In the genomic region with DNA sequence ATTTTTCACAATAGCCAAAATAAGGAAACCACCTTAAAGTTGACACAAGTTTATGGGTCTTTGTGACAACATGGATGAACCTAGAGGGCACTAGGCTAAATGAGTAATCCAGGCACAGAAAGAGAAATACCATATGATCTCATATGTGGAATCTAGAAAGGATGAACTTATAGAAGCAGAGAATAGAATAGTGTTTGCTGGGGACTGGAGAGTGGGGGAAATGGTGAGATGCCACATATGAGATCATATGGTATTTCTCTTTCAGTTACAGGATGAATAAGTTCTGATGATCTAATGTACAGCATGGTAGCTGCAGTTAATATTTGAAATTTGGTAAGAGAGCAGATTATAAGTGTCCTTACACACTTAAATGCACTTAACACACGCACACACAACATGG, we compare ENCODE assay signal across 33 cellular contexts. TPM values are rescaled to one million over a fixed set of nuclear protein-coding genes. Genes with fewer than 3 reads are reported as not detected.
"Had no signal": no experiment of that assay in that cellular context is flagged by ENCODE, and none has a peak within 500 bp of the region (broad histone marks: within the 10 kb centered on the region; RNA-seq: fewer than 3 reads in every experiment).

No MANE protein-coding gene starts in this region.

- H3K27ac ChIP-seq: adrenal gland, body of pancreas, esophagus muscularis mucosa, foreskin keratinocyte, gastrocnemius medialis, heart left ventricle had no signal

- H3K4me1 Mint-ChIP-seq: activated naive CD8-positive, alpha-beta T cell treated with anti-CD3 and anti-CD28 coated beads, Interleukin-2, amount 50 U/mL, for 24 hours had no signal

- H3K36me3 ChIP-seq: adrenal gland, esophagus muscularis mucosa, gastrocnemius medialis, heart left ventricle had no signal

- H3K4me3 ChIP-seq: adrenal gland, body of pancreas, esophagus muscularis mucosa, gastrocnemius medialis, heart left ventricle had no signal

- H3K27me3 ChIP-seq: adrenal gland, body of pancreas, esophagus muscularis mucosa, foreskin keratinocyte, gastrocnemius medialis, heart left ventricle had no signal

- FAIRE-seq: colon had no signal

- H3K9me3 Mint-ChIP-seq: activated naive CD8-positive, alpha-beta T cell treated with anti-CD3 and anti-CD28 coated beads for 36 hours; activated naive CD8-positive, alpha-beta T cell treated with anti-CD3 and anti-CD28 coated beads, Interleukin-2, amount 50 U/mL, for 24 hours; activated T-cell treated with anti-CD3 and anti-CD28 coated beads, Interleukin-2, amount 50 U/mL, for 24 hours; effector memory CD8-positive, alpha-beta T cell had no signal

- H3K27ac Mint-ChIP-seq: activated naive CD8-positive, alpha-beta T cell treated with anti-CD3 and anti-CD28 coated beads for 36 hours; activated naive CD8-positive, alpha-beta T cell treated with anti-CD3 and anti-CD28 coated beads, Interleukin-2, amount 50 U/mL, for 24 hours; activated T-cell treated with anti-CD3 and anti-CD28 coated beads, Interleukin-2, amount 50 U/mL, for 24 hours; activated T-helper 1 cell treated with anti-CD3 and anti-CD28 coated beads, Interleukin-12 subunit alpha, Interleukin-12 subunit beta, Interleukin-2, Interleukin-4 antibody, amounts not matched to agents 30 ng/mL and 10 ng/mL and 1 ng/mL, durations not matched to agents 14 hours and 24 hours and 36 hours; effector memory CD8-positive, alpha-beta T cell had no signal

- DNase-seq: activated CD4-positive, alpha-beta T cell treated with anti-CD3 and anti-CD28 coated beads for 4 hours; activated CD4-positive, alpha-beta T cell treated with anti-CD3 and anti-CD28 coated beads, Interleukin-2, amount 50 U/mL, for 1 hour; activated CD4-positive, alpha-beta T cell treated with anti-CD3 and anti-CD28 coated beads, Interleukin-2, amount 50 U/mL, for 48 hours; activated CD4-positive, CD25-positive, alpha-beta regulatory T cell; activated CD4-positive, CD25-positive, alpha-beta regulatory T cell treated with anti-CD3 and anti-CD28 coated beads, Interleukin-2, amount 50 U/mL, for 72 hours; activated CD8-positive, alpha-beta memory T cell treated with anti-CD3 and anti-CD28 coated beads, Interleukin-2, amount 50 U/mL, for 48 hours; activated gamma-delta T cell; activated naive CD4-positive, alpha-beta T cell; activated naive CD4-positive, alpha-beta T cell treated with anti-CD3 and anti-CD28 coated beads, Interleukin-2, amount 50 U/mL, for 16 hours; activated naive CD8-positive, alpha-beta T cell treated with anti-CD3 and anti-CD28 coated beads for 36 hours; activated naive CD8-positive, alpha-beta T cell treated with anti-CD3 and anti-CD28 coated beads, Interleukin-2, amount 50 U/mL, for 24 hours; activated T-cell treated with anti-CD3 and anti-CD28 coated beads for 4 hours; activated T-cell treated with anti-CD3 and anti-CD28 coated beads, Interleukin-2, amount 50 U/mL, for 24 hours; adrenal gland; amygdala; aorta; body of pancreas; caudate nucleus; cortex of kidney; dermis blood vessel endothelial cell; effector CD4-positive, alpha-beta T cell; effector memory CD8-positive, alpha-beta T cell; erythroblast; foreskin keratinocyte; gastrocnemius medialis; glutamatergic neuron; heart left ventricle; T-helper 2 cell had no signal

- H3K27me3 Mint-ChIP-seq: activated naive CD8-positive, alpha-beta T cell treated with anti-CD3 and anti-CD28 coated beads for 36 hours; activated naive CD8-positive, alpha-beta T cell treated with anti-CD3 and anti-CD28 coated beads, Interleukin-2, amount 50 U/mL, for 24 hours; activated T-cell treated with anti-CD3 and anti-CD28 coated beads, Interleukin-2, amount 50 U/mL, for 24 hours; effector memory CD8-positive, alpha-beta T cell had no signal

- ATAC-seq: activated naive CD8-positive, alpha-beta T cell treated with anti-CD3 and anti-CD28 coated beads, Interleukin-2, amount 50 U/mL, for 24 hours; body of pancreas; effector memory CD8-positive, alpha-beta T cell; foreskin keratinocyte; gastrocnemius medialis; heart left ventricle had no signal

- H3K4me1 ChIP-seq: adrenal gland, body of pancreas, esophagus muscularis mucosa, foreskin keratinocyte, gastrocnemius medialis, heart left ventricle had no signal

- H3K4me3 Mint-ChIP-seq: activated naive CD8-positive, alpha-beta T cell treated with anti-CD3 and anti-CD28 coated beads for 36 hours; activated naive CD8-positive, alpha-beta T cell treated with anti-CD3 and anti-CD28 coated beads, Interleukin-2, amount 50 U/mL, for 24 hours; activated T-cell treated with anti-CD3 and anti-CD28 coated beads, Interleukin-2, amount 50 U/mL, for 24 hours; activated T-helper 1 cell treated with anti-CD3 and anti-CD28 coated beads, Interleukin-12 subunit alpha, Interleukin-12 subunit beta, Interleukin-2, Interleukin-4 antibody, amounts not matched to agents 30 ng/mL and 10 ng/mL and 1 ng/mL, durations not matched to agents 14 hours and 24 hours and 36 hours; effector memory CD8-positive, alpha-beta T cell had no signal

- H3K9me3 ChIP-seq: adrenal gland, body of pancreas, esophagus muscularis mucosa, gastrocnemius medialis, heart left ventricle had no signal

- H3K36me3 Mint-ChIP-seq: activated naive CD8-positive, alpha-beta T cell treated with anti-CD3 and anti-CD28 coated beads for 36 hours had no signal

RNA-seq across cellular contexts. Expression of a gene that starts 35.9 kb away (rescaled TPM):
- total RNA-seq: activated naive CD8-positive, alpha-beta T cell treated with anti-CD3 and anti-CD28 coated beads for 36 hours; activated T-helper 1 cell treated with anti-CD3 and anti-CD28 coated beads, Interleukin-12 subunit alpha, Interleukin-12 subunit beta, Interleukin-2, Interleukin-4 antibody, amounts not matched to agents 30 ng/mL and 10 ng/mL and 1 ng/mL, durations not matched to agents 14 hours and 24 hours and 36 hours; aorta; chondrocyte; esophagus muscularis mucosa; foreskin keratinocyte; gastrocnemius medialis; heart left ventricle; T-helper 1 cell treated with Interleukin-12 subunit alpha and Interleukin-12 subunit beta and Interleukin-4 antibody, amounts not matched to agents 30 ng/mL and 1 ng/mL, for 36 hours had no signal
- polyA plus RNA-seq: adrenal gland, aorta, foreskin keratinocyte, heart left ventricle had no signal

RNA-seq across cellular contexts. Expression of a gene that starts 40.7 kb away (rescaled TPM):
- total RNA-seq: foreskin keratinocyte had no signal
